ENCODE assay signal across 11 cellular contexts in genomic region chr4:6925357-6925836, GRCh38. TPM values are rescaled to one million over a fixed set of nuclear protein-coding genes. Genes with fewer than 3 reads are reported as not detected.
DNase-seq lines count a peak whose midpoint lies in the region; ATAC-seq and TF ChIP-seq lines count a peak whose summit lies in the region.
"Had no signal": no experiment of that assay in that cellular context is flagged by ENCODE, and none has a peak within 500 bp of the region (broad histone marks: within the 10 kb centered on the region; RNA-seq: fewer than 3 reads in every experiment).

No MANE protein-coding gene starts in this region.

- peak; percentile 39 for DNase-seq in stimulated activated CD4-positive, alpha-beta T cell treated with anti-CD3 and anti-CD28 coated beads, Interleukin-15, amount 100 ng/mL, for 24 hours
- no peak for DNase-seq in stimulated activated CD4-positive, alpha-beta T cell treated with anti-CD3 and anti-CD28 coated beads, Interleukin-2, amount 100 ng/mL, for 48 hours
- DNase-seq in activated CD8-positive, alpha-beta T cell treated with anti-CD3 and anti-CD28 coated beads, Interleukin-2, amount 10 ng/mL, durations not matched to agents 7 days and 5 days, result no peak
- DNase-seq in lower lobe of right lung, result peak; percentile 63
- DNase-seq in upper lobe of right lung, result no peak
- no peak for DNase-seq in thyroid gland
- no peak for DNase-seq in LoVo (ENCODE audit: low spot score)
- DNase-seq: activated effector memory CD4-positive, alpha-beta T cell treated with anti-CD3 and anti-CD28 coated beads, Interleukin-2, amount 50 U/mL, for 16 hours; NCI-H524 treated with DMSO at 0.1 percent for 48 hours had no signal

- peaks cover 55% of the 10 kb centered on the region for H3K36me3 Mint-ChIP-seq in activated CD8-positive, alpha-beta T cell treated with anti-CD3 and anti-CD28 coated beads, Interleukin-2, amount 10 ng/mL, durations not matched to agents 7 days and 5 days (ENCODE audit: low read depth)

- H3K27me3 ChIP-seq in lower lobe of right lung (ENCODE audit: low read depth) (no peaks in the 10 kb centered on the region), upper lobe of right lung (no peaks in the 10 kb centered on the region), thyroid gland (no peaks in the 10 kb centered on the region)

- H3K27ac ChIP-seq in lower lobe of right lung, result peak overlapping the region; percentile 54
- peak overlapping the region; percentile 68 for H3K27ac ChIP-seq in upper lobe of right lung
- H3K27ac ChIP-seq in thyroid gland, result no peak overlapping the region

- POLR2A ChIA-PET in activated CD8-positive, alpha-beta T cell treated with anti-CD3 and anti-CD28 coated beads, Interleukin-2, amount 10 ng/mL, durations not matched to agents 7 days and 5 days (lab: Charles Lee), result interaction anchor here (0.6 to 2.7 kb wide), 6 partner anchors 8 to 1288 kb away, joined by 3 to 10 read pairs (median 4); partner anchors contain the start of gene TBC1D14

- no peak for TF ChIP-seq POLR2A in thyroid gland (IDR thresholded peaks at IDR 0.05)

- H3K27me3 Mint-ChIP-seq in activated CD8-positive, alpha-beta T cell treated with anti-CD3 and anti-CD28 coated beads, Interleukin-2, amount 10 ng/mL, durations not matched to agents 7 days and 5 days (ENCODE audit: low read depth), result no peaks in the 10 kb centered on the region
- H3K27me3 Mint-ChIP-seq: B cell had no signal

- no peaks in the 10 kb centered on the region for H3K9me3 Mint-ChIP-seq in activated CD8-positive, alpha-beta T cell treated with anti-CD3 and anti-CD28 coated beads, Interleukin-2, amount 10 ng/mL, durations not matched to agents 7 days and 5 days (ENCODE audit: insufficient read depth)

- H3K4me3 Mint-ChIP-seq in activated CD8-positive, alpha-beta T cell treated with anti-CD3 and anti-CD28 coated beads, Interleukin-2, amount 10 ng/mL, durations not matched to agents 7 days and 5 days, result peak overlapping the region; percentile 44
- H3K4me3 Mint-ChIP-seq: B cell had no signal

- H3K9me3 ChIP-seq in lower lobe of right lung (no peaks in the 10 kb centered on the region), upper lobe of right lung (no peaks in the 10 kb centered on the region), thyroid gland (no peaks in the 10 kb centered on the region)

- peak; percentile 18 for ATAC-seq in activated CD8-positive, alpha-beta T cell treated with anti-CD3 and anti-CD28 coated beads, Interleukin-2, amount 10 ng/mL, durations not matched to agents 7 days and 5 days
- peak; percentile 13 to 57 for ATAC-seq in lower lobe of right lung
- ATAC-seq in upper lobe of right lung, result peak; percentile 57
- no peak for ATAC-seq in HG03342 (IDR thresholded peaks at IDR 0.05; ENCODE audit: unreplicated experiment)

- H3K4me3 ChIP-seq in lower lobe of right lung (no peak overlapping the region), upper lobe of right lung (no peak overlapping the region), thyroid gland (replicated peaks in 1 of 3) (no peak overlapping the region)

- H3K4me1 Mint-ChIP-seq in activated CD8-positive, alpha-beta T cell treated with anti-CD3 and anti-CD28 coated beads, Interleukin-2, amount 10 ng/mL, durations not matched to agents 7 days and 5 days (ENCODE audit: low read depth), result peaks cover 62% of the 10 kb centered on the region

- TF ChIP-seq CTCF in lower lobe of right lung (IDR thresholded peaks at IDR 0.05) (no peak), upper lobe of right lung (IDR thresholded peaks at IDR 0.05) (no peak), thyroid gland (IDR thresholded peaks at IDR 0.05) (no peak)

- H3K27ac Mint-ChIP-seq in activated CD8-positive, alpha-beta T cell treated with anti-CD3 and anti-CD28 coated beads, Interleukin-2, amount 10 ng/mL, durations not matched to agents 7 days and 5 days, result peak overlapping the region; percentile 65
- H3K27ac Mint-ChIP-seq: B cell had no signal

- H3K36me3 ChIP-seq in lower lobe of right lung, result peaks cover 17% of the 10 kb centered on the region
- peaks cover 15% of the 10 kb centered on the region for H3K36me3 ChIP-seq in upper lobe of right lung
- peaks cover 4 to 7% of the 10 kb centered on the region in 2 donors for H3K36me3 ChIP-seq in thyroid gland

- intact Hi-C loops in lower lobe of right lung (cut with DNase I), result no loop called here
- intact Hi-C loops in upper lobe of right lung (cut with DNase I), result no loop called here
- intact Hi-C loops in thyroid gland (cut with DNase I), result no loop called here

- H3K4me1 ChIP-seq in lower lobe of right lung (peaks cover 58% of the 10 kb centered on the region), upper lobe of right lung (peaks cover 47% of the 10 kb centered on the region), thyroid gland (peaks cover 13 to 31% of the 10 kb centered on the region in 2 donors)

- WGBS in thyroid gland, 2 donors, result 92 to 94% methylated on average over 13 to 14 of the region's 14 CpGs

- CTCF ChIA-PET in activated CD8-positive, alpha-beta T cell treated with anti-CD3 and anti-CD28 coated beads, Interleukin-2, amount 10 ng/mL, durations not matched to agents 7 days and 5 days (lab: Charles Lee), result interaction anchor here (1.0 to 1.4 kb wide), 4 partner anchors 8 to 41 kb away, joined by 3 to 7 read pairs (median 3); no protein-coding TSS in a partner anchor

RNA-seq across cellular contexts. Expression of gene TBC1D14, which starts 15.8 kb away (rescaled TPM):
- total RNA-seq in activated CD8-positive, alpha-beta T cell treated with anti-CD3 and anti-CD28 coated beads, Interleukin-2, amount 10 ng/mL, durations not matched to agents 7 days and 5 days, result 10 to 100 TPM; 39.4 to 39.8 TPM
- 60.7 TPM for total RNA-seq in lower lobe of right lung
- total RNA-seq in upper lobe of right lung, result 51.8 TPM
- total RNA-seq in thyroid gland, result 10 to 100 TPM; 39.8 to 47.0 (median 46.0) TPM

Comparison
In these comparisons a context has a peak if more than half of its experiments do, and no peak if none do; other contexts are left out.
1. DNase-seq: peak in stimulated activated CD4-positive, alpha-beta T cell treated with anti-CD3 and anti-CD28 coated beads, Interleukin-15, amount 100 ng/mL, for 24 hours (single experiment) and lower lobe of right lung (single experiment); none in stimulated activated CD4-positive, alpha-beta T cell treated with anti-CD3 and anti-CD28 coated beads, Interleukin-2, amount 100 ng/mL, for 48 hours (0 of 2), activated CD8-positive, alpha-beta T cell treated with anti-CD3 and anti-CD28 coated beads, Interleukin-2, amount 10 ng/mL, durations not matched to agents 7 days and 5 days (single experiment), upper lobe of right lung (single experiment), thyroid gland (0 of 2) and LoVo (single experiment).
2. H3K27ac ChIP-seq: peak in lower lobe of right lung (single experiment) and upper lobe of right lung (single experiment); none in thyroid gland (0 of 3).